ENCODE assay signal across 10 cellular contexts in genomic region chr7:55111007-55111406, GRCh38.
A peak's percentile ranks its signal among the peaks of the same experiment; 100 is the strongest.
DNase-seq lines count a peak whose midpoint lies in the region; ATAC-seq and TF ChIP-seq lines count a peak whose summit lies in the region.
"Had no signal": no experiment of that assay in that cellular context is flagged by ENCODE, and none has a peak within 500 bp of the region (broad histone marks: within the 10 kb centered on the region; RNA-seq: fewer than 3 reads in every experiment).

No MANE protein-coding gene starts in this region.

- TF ChIP-seq CTCF in AG04449 (IDR thresholded peaks at IDR 0.05; ENCODE audit: insufficient read depth, low read length, missing control alignments), result no peak
- no peak for TF ChIP-seq CTCF in mesothelial cell of epicardium (IDR thresholded peaks at IDR 0.05; ENCODE audit: unreplicated experiment)

- intact Hi-C loops in activated CD4-positive, alpha-beta T cell treated with anti-CD3 and anti-CD28 coated beads for 36 hours (cut with DNase I, micrococcal nuclease), result no loop called here

- H3K4me3 Mint-ChIP-seq in mesothelial cell of epicardium, result peak overlapping the region; percentile 33
- no peak overlapping the region for H3K4me3 Mint-ChIP-seq in activated CD4-positive, alpha-beta T cell treated with anti-CD3 and anti-CD28 coated beads for 36 hours
- H3K4me3 Mint-ChIP-seq: CD4-positive, CD25-positive, alpha-beta regulatory T cell had no signal

- peaks cover 51% of the 10 kb centered on the region for H3K4me1 Mint-ChIP-seq in mesothelial cell of epicardium
- H3K4me1 Mint-ChIP-seq in activated CD4-positive, alpha-beta T cell treated with anti-CD3 and anti-CD28 coated beads for 36 hours, result no peaks in the 10 kb centered on the region
- H3K4me1 Mint-ChIP-seq: CD4-positive, CD25-positive, alpha-beta regulatory T cell had no signal

- peak overlapping the region; percentile 94 for H3K27ac Mint-ChIP-seq in mesothelial cell of epicardium
- H3K27ac Mint-ChIP-seq in activated CD4-positive, alpha-beta T cell treated with anti-CD3 and anti-CD28 coated beads for 36 hours, result no peak overlapping the region
- H3K27ac Mint-ChIP-seq: CD4-positive, CD25-positive, alpha-beta regulatory T cell had no signal

- no peak overlapping the region; the same call in none of the 2 replicates for H3K4me3 ChIP-seq in AG04449 (ENCODE audit: low read depth, low read length)

- ATAC-seq in HG02759 (IDR thresholded peaks at IDR 0.05; ENCODE audit: unreplicated experiment), result peak; percentile 57
- no peak for ATAC-seq in HG02885 (IDR thresholded peaks at IDR 0.05; ENCODE audit: poor library complexity, unreplicated experiment)
- ATAC-seq in activated CD4-positive, alpha-beta T cell treated with anti-CD3 and anti-CD28 coated beads for 36 hours, result no peak
- no peak for ATAC-seq in GM21423 (IDR thresholded peaks at IDR 0.05; ENCODE audit: unreplicated experiment)

- DNase-seq in AG04449 (ENCODE audit: low read depth, low spot score) (peak; percentile 58), astrocyte of the hippocampus (ENCODE audit: low read depth, low spot score) (peak; percentile 93), mesothelial cell of epicardium (ENCODE audit: low spot score in 2 of 2, unreplicated experiment in 2 of 2) (no peak), T1000 (lab: John Stamatoyannopoulos, UW) (no peak)
- no peak for DNase-seq in activated CD4-positive, alpha-beta T cell treated with anti-CD3 and anti-CD28 coated beads for 36 hours
- DNase-seq: CD4-positive, CD25-positive, alpha-beta regulatory T cell; NCI-H526 had no signal

- H3K27me3 Mint-ChIP-seq in mesothelial cell of epicardium (ENCODE audit: low read depth), result no peaks in the 10 kb centered on the region
- peaks cover 33% of the 10 kb centered on the region for H3K27me3 Mint-ChIP-seq in activated CD4-positive, alpha-beta T cell treated with anti-CD3 and anti-CD28 coated beads for 36 hours

- POLR2A ChIA-PET in AG04449 (lab: Yijun Ruan, JAX), result interaction anchor here (1.2 kb wide), 1 partner anchor 25 kb away, joined by 3 read pairs; no protein-coding TSS in a partner anchor
- POLR2A ChIA-PET in activated CD4-positive, alpha-beta T cell treated with anti-CD3 and anti-CD28 coated beads for 36 hours (lab: Charles Lee), result no interaction called here

- no peaks in the 10 kb centered on the region for H3K9me3 Mint-ChIP-seq in mesothelial cell of epicardium
- no peaks in the 10 kb centered on the region for H3K9me3 Mint-ChIP-seq in activated CD4-positive, alpha-beta T cell treated with anti-CD3 and anti-CD28 coated beads for 36 hours (ENCODE audit: low read depth)
- H3K9me3 Mint-ChIP-seq: CD4-positive, CD25-positive, alpha-beta regulatory T cell had no signal

- no peaks in the 10 kb centered on the region for H3K36me3 Mint-ChIP-seq in mesothelial cell of epicardium
- H3K36me3 Mint-ChIP-seq in activated CD4-positive, alpha-beta T cell treated with anti-CD3 and anti-CD28 coated beads for 36 hours (ENCODE audit: low read depth), result no peaks in the 10 kb centered on the region
- H3K36me3 Mint-ChIP-seq: CD4-positive, CD25-positive, alpha-beta regulatory T cell had no signal

- CTCF ChIA-PET in AG04449 (lab: Yijun Ruan, JAX), result interaction anchor here (0.9 to 2.9 kb wide), 6 partner anchors 9 to 144 kb away, joined by 3 to 17 read pairs (median 3); no protein-coding TSS in a partner anchor
- CTCF ChIA-PET in activated CD4-positive, alpha-beta T cell treated with anti-CD3 and anti-CD28 coated beads for 36 hours (lab: Charles Lee), result interaction anchor here (0.7 kb wide), 1 partner anchor 30 kb away, joined by 3 read pairs; no protein-coding TSS in a partner anchor

Comparison
In these comparisons a context has a peak if more than half of its experiments do, and no peak if none do; other contexts are left out.
1. DNase-seq: peak in AG04449 (single experiment) and astrocyte of the hippocampus (single experiment); none in mesothelial cell of epicardium (0 of 2), T1000 (single experiment) and activated CD4-positive, alpha-beta T cell treated with anti-CD3 and anti-CD28 coated beads for 36 hours (single experiment).